ENCODE assay signal across 23 cellular contexts in genomic region chr14:105424861-105425260, GRCh38. TPM values are rescaled to one million over a fixed set of nuclear protein-coding genes. Genes with fewer than 3 reads are reported as not detected.
DNase-seq lines count a peak whose midpoint lies in the region; ATAC-seq, FAIRE-seq and TF ChIP-seq lines count a peak whose summit lies in the region.
"Had no signal": no experiment of that assay in that cellular context is flagged by ENCODE, and none has a peak within 500 bp of the region (broad histone marks: within the 10 kb centered on the region; RNA-seq: fewer than 3 reads in every experiment).

No MANE protein-coding gene starts in this region.

- peaks cover 57% of the 10 kb centered on the region for H3K79me2 ChIP-seq in GM12878 (ENCODE audit: control insufficient read depth, insufficient read depth, low read length)

- H3K4me3 ChIP-seq in H7 (ENCODE audit: insufficient read depth, low read depth, low read length) = no peak overlapping the region
- H3K4me3 ChIP-seq in GM12878 = no peak overlapping the region
- H3K4me3 ChIP-seq in neuronal stem cell (ENCODE audit: low read length in 2 of 2) = no peak overlapping the region
- H3K4me3 ChIP-seq: BLaER1, GM23338, HAP-1 had no signal

- no peak for TF ChIP-seq RAD21 in GM12878 (IDR thresholded peaks at IDR 0.05; ENCODE audit: insufficient read depth, low read depth, low read length)

- WGBS in GM12878 (ENCODE audit: insufficient coverage, insufficient replicate concordance, low lambda C conversion rate, missing lambda C conversion rate) = 92% methylated on average over 12 of the region's 12 CpGs
- no CpG with 5 or more reads among the region's 12 CpGs for WGBS in neuronal stem cell (ENCODE audit: extremely low coverage in 2 of 2, insufficient read length in 2 of 2, insufficient replicate concordance in 1 of 2), 2 donors

- H2BK5ac ChIP-seq in neuronal stem cell (ENCODE audit: low read length) = no peak overlapping the region

- H3K23ac ChIP-seq in neuronal stem cell (ENCODE audit: low read depth, low read length, poor library complexity) = peak overlapping the region; percentile 73

- ATAC-seq in GM12878 = no peak
- no peak for ATAC-seq in GM21825 (IDR thresholded peaks at IDR 0.05; ENCODE audit: unreplicated experiment)
- ATAC-seq: CD8-positive, alpha-beta T cell; GM23338 had no signal

- no peaks in the 10 kb centered on the region for H3K9me3 Mint-ChIP-seq in activated naive CD4-positive, alpha-beta T cell treated with anti-CD3 and anti-CD28 coated beads, Interleukin-2, amount 10 ng/mL, durations not matched to agents 7 days and 5 days
- H3K9me3 Mint-ChIP-seq: CD8-positive, alpha-beta T cell; GM23338 had no signal

- peaks cover 35% of the 10 kb centered on the region for H3K4me1 Mint-ChIP-seq in activated naive CD4-positive, alpha-beta T cell treated with anti-CD3 and anti-CD28 coated beads, Interleukin-2, amount 10 ng/mL, durations not matched to agents 7 days and 5 days

- H3K27ac Mint-ChIP-seq in activated naive CD4-positive, alpha-beta T cell treated with anti-CD3 and anti-CD28 coated beads, Interleukin-2, amount 10 ng/mL, durations not matched to agents 7 days and 5 days = peak overlapping the region; percentile 19
- H3K27ac Mint-ChIP-seq: B cell; CD8-positive, alpha-beta T cell; GM23338; HFFc6 had no signal

- H4K20me1 ChIP-seq in GM12878 (ENCODE audit: control insufficient read depth, insufficient read depth) = no peaks in the 10 kb centered on the region; the same call in 1 of the 2 replicates

- no peak for TF ChIP-seq EP300 in GM12878 (IDR thresholded peaks at IDR 0.05; ENCODE audit: borderline replicate concordance in 1 of 2, control insufficient read depth in 1 of 2, low read depth in 2 of 2, low read length in 2 of 2)

- H3K4ac ChIP-seq in neuronal stem cell (ENCODE audit: low read length) = no peak overlapping the region

- H3K36me3 ChIP-seq in H7 (replicated peaks; ENCODE audit: control insufficient read depth, insufficient read depth, low read length) = peaks cover 4% of the 10 kb centered on the region
- peaks cover 4 to 6% of the 10 kb centered on the region in 2 experiments; a peak in 3 of 4 replicates for H3K36me3 ChIP-seq in GM12878 (ENCODE audit: control insufficient read depth in 2 of 2, insufficient read depth in 2 of 2, low read length in 1 of 2)
- H3K36me3 ChIP-seq in neuronal stem cell (replicated peaks in 1 of 2; ENCODE audit: control insufficient read depth in 2 of 2, insufficient read depth in 2 of 2, low read length in 2 of 2) = peaks cover 25 to 70% of the 10 kb centered on the region in 2 donors

- H3K4me1 ChIP-seq in GM12878 (ENCODE audit: control insufficient read depth, insufficient read depth, low read length) (peaks cover 11% of the 10 kb centered on the region), neuronal stem cell (ENCODE audit: control insufficient read depth in 2 of 2, insufficient read depth in 1 of 2, low read depth in 1 of 2, low read length in 2 of 2) (peaks cover 14 to 16% of the 10 kb centered on the region in 2 donors)

- no peak overlapping the region for H2AK5ac ChIP-seq in neuronal stem cell (ENCODE audit: low read depth, low read length)

- no peak overlapping the region for H3K4me3 Mint-ChIP-seq in activated naive CD4-positive, alpha-beta T cell treated with anti-CD3 and anti-CD28 coated beads, Interleukin-2, amount 10 ng/mL, durations not matched to agents 7 days and 5 days
- H3K4me3 Mint-ChIP-seq: B cell; CD8-positive, alpha-beta T cell; GM23338; HFFc6 had no signal

- no TSS peak for BruUV-seq in GM12878 (replicated peaks; lab: Mats Ljungman, UMichigan)

- RAD21 ChIA-PET in GM12878 (lab: Charles Lee; ENCODE audit: unreplicated experiment) = no interaction called here

- TF ChIP-seq POLR2A in GM12878 (IDR thresholded peaks at IDR 0.05; ENCODE audit: low read depth, low read length) = 0 out of 2 replicates have a peak, but pooled peaks have one; percentile 26

- H3K36me3 Mint-ChIP-seq in activated naive CD4-positive, alpha-beta T cell treated with anti-CD3 and anti-CD28 coated beads, Interleukin-2, amount 10 ng/mL, durations not matched to agents 7 days and 5 days = peaks cover 15% of the 10 kb centered on the region

- SMC1A ChIA-PET in GM12878 (lab: Charles Lee; ENCODE audit: uncharacterized antibody, unreplicated experiment) = no interaction called here

- H4K91ac ChIP-seq in neuronal stem cell (ENCODE audit: low read depth, low read length, poor library complexity) = no peak overlapping the region

- H3K79me1 ChIP-seq in neuronal stem cell (ENCODE audit: low read depth, low read length) = peaks cover 35% of the 10 kb centered on the region

- POLR2A ChIA-PET in GM12878 (lab: Charles Lee) = no interaction called here

- no peak for TF ChIP-seq CTCF in GM12878 (IDR thresholded peaks at IDR 0.05 in 2 of 3, conservative IDR thresholded peaks at IDR 0.05 in 1 of 3; ENCODE audit: control insufficient read depth in 2 of 3, extremely low read depth in 1 of 3, insufficient read depth in 1 of 3, low read depth in 3 of 3, low read length in 3 of 3)

- no peak for FAIRE-seq in GM12878 (lab: Jason Lieb, UNC)
- FAIRE-seq in frontal cortex (lab: Jason Lieb, UNC) = no peak
- FAIRE-seq: A204.1, G401.6, GM19239 had no signal

- no peak overlapping the region for H3K4me2 ChIP-seq in GM12878 (ENCODE audit: control insufficient read depth, insufficient read depth)
- no peak overlapping the region for H3K4me2 ChIP-seq in neuronal stem cell (ENCODE audit: insufficient read depth, low read length, poor library complexity, severe bottlenecking)
- H3K4me2 ChIP-seq: BLaER1, GM23338 had no signal

- no peaks in the 10 kb centered on the region for H3K27me3 ChIP-seq in H7 (ENCODE audit: control insufficient read depth, insufficient read depth, low read length)
- H3K27me3 ChIP-seq in GM12878 (replicated peaks in 1 of 2; ENCODE audit: control insufficient read depth in 2 of 2, insufficient read depth in 2 of 2, low read length in 1 of 2) = no peaks in the 10 kb centered on the region
- no peaks in the 10 kb centered on the region for H3K27me3 ChIP-seq in neuronal stem cell (ENCODE audit: control insufficient read depth in 3 of 3, insufficient read depth in 3 of 3, low read depth in 1 of 3, low read length in 3 of 3)
- H3K27me3 ChIP-seq: BLaER1 had no signal

- H3K9me3 ChIP-seq in GM12878 (replicated peaks; ENCODE audit: control insufficient read depth, insufficient read depth, low read length) (no peaks in the 10 kb centered on the region; the same call in 2 of the 3 replicates), neuronal stem cell (replicated peaks in 1 of 2; ENCODE audit: control insufficient read depth in 2 of 2, insufficient read depth in 1 of 2, low read depth in 1 of 2, low read length in 2 of 2) (peaks cover 12 to 22% of the 10 kb centered on the region in 2 donors)
- H3K9me3 ChIP-seq: Caco-2, HAP-1 had no signal

- H2BK12ac ChIP-seq in neuronal stem cell (ENCODE audit: low read length) = peak overlapping the region; percentile 22

- in situ Hi-C loops in GM12878 (cut with MboI) = no loop called here

- H3K27ac ChIP-seq in GM12878 (ENCODE audit: control insufficient read depth, insufficient read depth) (no peak overlapping the region), neuronal stem cell (replicated peaks; ENCODE audit: low read length) (no peak overlapping the region)
- H3K27ac ChIP-seq: 22Rv1, BLaER1, C4-2B had no signal

- CTCF ChIA-PET in activated naive CD4-positive, alpha-beta T cell treated with anti-CD3 and anti-CD28 coated beads, Interleukin-2, amount 10 ng/mL, durations not matched to agents 7 days and 5 days (lab: Charles Lee) = no interaction called here
- CTCF ChIA-PET in GM12878 (lab: Yijun Ruan, JAX) = interaction anchor here (1.5 kb wide), 1 partner anchor 56 kb away, joined by 5 read pairs; no protein-coding TSS in a partner anchor

- H4K8ac ChIP-seq in neuronal stem cell (ENCODE audit: low read depth, low read length) = no peak overlapping the region

- peak overlapping the region; percentile 71 for H3K18ac ChIP-seq in neuronal stem cell (ENCODE audit: low read length)

- H2AFZ ChIP-seq in GM12878 (ENCODE audit: control insufficient read depth, low read depth, low read length) (no peak overlapping the region), neuronal stem cell (ENCODE audit: low read length) (no peak overlapping the region)
- H2AFZ ChIP-seq: GM23338 had no signal

- H3K14ac ChIP-seq in neuronal stem cell (ENCODE audit: low read length) = no peak overlapping the region

- DNase-seq in activated naive CD4-positive, alpha-beta T cell treated with anti-CD3 and anti-CD28 coated beads, Interleukin-2, amount 10 ng/mL, durations not matched to agents 7 days and 5 days = no peak
- DNase-seq in activated naive CD4-positive, alpha-beta T cell (lab: John Stamatoyannopoulos, UW) = no peak
- DNase-seq in H7 (peak; percentile 52), GM12878 (ENCODE audit: low read depth, low spot score) (no peak), neuronal stem cell (ENCODE audit: low spot score) (no peak), foreskin melanocyte (no peak), frontal cortex (ENCODE audit: low spot score in 2 of 2) (no peak)
- DNase-seq: Caco-2; CD4-positive, CD25-positive, alpha-beta regulatory T cell; CD8-positive, alpha-beta T cell; DMS153; DND-41; HFFc6 had no signal

- intact Hi-C loops in GM12878 (cut with micrococcal nuclease; ENCODE audit: unreplicated experiment) = no loop called here

- H3K27me3 Mint-ChIP-seq in activated naive CD4-positive, alpha-beta T cell treated with anti-CD3 and anti-CD28 coated beads, Interleukin-2, amount 10 ng/mL, durations not matched to agents 7 days and 5 days = no peaks in the 10 kb centered on the region
- H3K27me3 Mint-ChIP-seq: B cell; CD4-positive, CD25-positive, alpha-beta regulatory T cell had no signal

- H3K9ac ChIP-seq in GM12878 (ENCODE audit: control insufficient read depth, insufficient read depth, low read length) (no peak overlapping the region), neuronal stem cell (ENCODE audit: low read depth, low read length, poor library complexity) (no peak overlapping the region)
- H3K9ac ChIP-seq: BLaER1 had no signal

- H2BK15ac ChIP-seq in neuronal stem cell (ENCODE audit: low read length) = no peak overlapping the region

- H2BK120ac ChIP-seq in neuronal stem cell (ENCODE audit: low read depth, low read length) = no peak overlapping the region

RNA-seq across cellular contexts. Expression of gene MTA1, which starts 5.2 kb away (rescaled TPM):
- total RNA-seq in H7 (2014; rRNA removed; shearing (Covaris generic)) = 120 and 160 TPM in 2 replicates
- 130 and 153 TPM in 2 replicates for total RNA-seq in GM12878 (2013; cell fraction: nucleolus; rRNA removed)
- total RNA-seq in GM12878 (2014; rRNA removed) (53.3 and 62.6 TPM in 2 replicates), GM12878 (2014; rRNA removed; fragmentation: Illumina TruSeq; extraction: Trizol) (28.1 and 30.8 TPM in 2 replicates), GM12878 (2021) (138 and 162 TPM in 2 replicates), frontal cortex (42.0 TPM)
- polyA plus RNA-seq in GM12878 (2011; ENCODE audit: low read depth) = 20.4 TPM
- polyA plus RNA-seq in GM12878 (2011; rRNA removed) (26.0 and 52.3 TPM in 2 replicates), GM12878 (2014; fragmentation: Illumina TruSeq; extraction: Trizol) (9.6 and 30.4 TPM in 2 replicates), GM12878 (2014; fragmentation: Nextera tagmentation; extraction: Ambion mirVana) (under 1 TPM; 0.14 to 0.69 TPM), GM12878 (2014; rRNA removed) (114 and 134 TPM in 2 replicates), GM12878 (2016; fragmentation: Nextera tagmentation; extraction: Ambion mirVana) (10 to 100 TPM in 1 of 2 experiments, 1 to 10 TPM in 1; 7.7 to 10.3 TPM)
- polyA plus RNA-seq in GM12878 (2011; cell fraction: cytosol; rRNA removed) = 41.2 and 55.8 TPM in 2 replicates
- 459 and 605 TPM in 2 replicates for polyA plus RNA-seq in GM12878 (2011; cell fraction: nucleus; rRNA removed)
- polyA plus RNA-seq in GM12878 (2012) = 68.8 and 74.0 TPM in 2 replicates
- 22.1 and 40.2 TPM in 2 replicates for polyA minus RNA-seq in GM12878 (2011; rRNA and poly(A)+ RNA removed)
- 42.9 and 49.3 TPM in 2 replicates for polyA minus RNA-seq in GM12878 (2011; cell fraction: cytosol; rRNA and poly(A)+ RNA removed)
- 62.5 and 113 TPM in 2 replicates for polyA minus RNA-seq in GM12878 (2011; cell fraction: nucleus; rRNA and poly(A)+ RNA removed)
- polyA plus RNA-seq in neuronal stem cell (2013, experiment 1 of 2) = 199 TPM
- 194 TPM for polyA plus RNA-seq in neuronal stem cell (2013, experiment 2 of 2)

RNA-seq across cellular contexts. Expression of gene TEX22, which starts 26.5 kb away (rescaled TPM):
- 0.42 and 1.1 TPM in 2 replicates for total RNA-seq in H7 (2014; rRNA removed; shearing (Covaris generic))
- total RNA-seq in GM12878 (2013; cell fraction: nucleolus; rRNA removed) = 1.2 and 2.5 TPM in 2 replicates
- total RNA-seq in GM12878 (2014; rRNA removed) = 0.49 and 1.0 TPM in 2 replicates
- 0.54 and 0.64 TPM in 2 replicates for total RNA-seq in GM12878 (2014; rRNA removed; fragmentation: Illumina TruSeq; extraction: Trizol)
- 2.7 and 4.0 TPM in 2 replicates for total RNA-seq in GM12878 (2021)
- 0.18 TPM for polyA plus RNA-seq in GM12878 (2011; ENCODE audit: low read depth)
- 0.12 and 0.15 TPM in 2 replicates for polyA plus RNA-seq in GM12878 (2011; rRNA removed)
- 0.15 and 0.32 TPM in 2 replicates for polyA plus RNA-seq in GM12878 (2011; cell fraction: cytosol; rRNA removed)
- 2.1 and 2.2 TPM in 2 replicates for polyA plus RNA-seq in GM12878 (2011; cell fraction: nucleus; rRNA removed)
- polyA plus RNA-seq in GM12878 (2012) = 0.32 and 0.34 TPM in 2 replicates
- 0.12 TPM in 1 of 2 replicates, not detected in the other for polyA plus RNA-seq in GM12878 (2014; fragmentation: Illumina TruSeq; extraction: Trizol)
- under 1 TPM in 1 of 2 experiments, not detected in 1; 0.02 TPM for polyA plus RNA-seq in GM12878 (2014; fragmentation: Nextera tagmentation; extraction: Ambion mirVana)
- polyA plus RNA-seq in GM12878 (2014; rRNA removed) = 0.63 and 0.80 TPM in 2 replicates
- 1 to 10 TPM; 1.1 to 1.3 TPM for polyA plus RNA-seq in GM12878 (2016; fragmentation: Nextera tagmentation; extraction: Ambion mirVana)
- 0.10 and 0.15 TPM in 2 replicates for polyA minus RNA-seq in GM12878 (2011; rRNA and poly(A)+ RNA removed)
- not detected in 2 replicates for polyA minus RNA-seq in GM12878 (2011; cell fraction: cytosol; rRNA and poly(A)+ RNA removed)
- 0.38 and 0.60 TPM in 2 replicates for polyA minus RNA-seq in GM12878 (2011; cell fraction: nucleus; rRNA and poly(A)+ RNA removed)
- 0.21 TPM for polyA plus RNA-seq in neuronal stem cell (2013, experiment 1 of 2)
- 0.21 TPM for polyA plus RNA-seq in neuronal stem cell (2013, experiment 2 of 2)
- 0.41 TPM for total RNA-seq in frontal cortex

RNA-seq across cellular contexts. Expression of gene CRIP2, which starts 49.8 kb away (rescaled TPM):
- 3.7 and 8.7 TPM in 2 replicates for total RNA-seq in H7 (2014; rRNA removed; shearing (Covaris generic))
- total RNA-seq in GM12878 (2013; cell fraction: nucleolus; rRNA removed) = not detected in 2 replicates
- total RNA-seq in GM12878 (2014; rRNA removed) (0.11 TPM in 1 of 2 replicates, not detected in the other), GM12878 (2014; rRNA removed; fragmentation: Illumina TruSeq; extraction: Trizol) (not detected in 2 replicates), GM12878 (2021) (0.49 and 0.61 TPM in 2 replicates), frontal cortex (88.0 TPM)
- polyA plus RNA-seq in GM12878 (2011; ENCODE audit: low read depth) = not detected
- polyA plus RNA-seq in GM12878 (2011; rRNA removed) (0.04 TPM in 1 of 2 replicates, not detected in the other), GM12878 (2014; fragmentation: Illumina TruSeq; extraction: Trizol) (not detected in 2 replicates), GM12878 (2014; fragmentation: Nextera tagmentation; extraction: Ambion mirVana) (not detected), GM12878 (2014; rRNA removed) (not detected in 2 replicates), GM12878 (2016; fragmentation: Nextera tagmentation; extraction: Ambion mirVana) (under 1 TPM; 0.37 to 0.62 TPM)
- 0.39 and 0.40 TPM in 2 replicates for polyA plus RNA-seq in GM12878 (2011; cell fraction: cytosol; rRNA removed)
- polyA plus RNA-seq in GM12878 (2011; cell fraction: nucleus; rRNA removed) = 0.37 and 0.57 TPM in 2 replicates
- polyA plus RNA-seq in GM12878 (2012) = 0.15 and 0.22 TPM in 2 replicates
- not detected in 2 replicates for polyA minus RNA-seq in GM12878 (2011; rRNA and poly(A)+ RNA removed)
- 2.9 and 4.2 TPM in 2 replicates for polyA minus RNA-seq in GM12878 (2011; cell fraction: cytosol; rRNA and poly(A)+ RNA removed)
- 1.4 TPM in 1 of 2 replicates, not detected in the other for polyA minus RNA-seq in GM12878 (2011; cell fraction: nucleus; rRNA and poly(A)+ RNA removed)
- 16.9 TPM for polyA plus RNA-seq in neuronal stem cell (2013, experiment 1 of 2)
- polyA plus RNA-seq in neuronal stem cell (2013, experiment 2 of 2) = 15.2 TPM
